23 cellular contexts compared by ENCODE assay signal in the genomic region with DNA sequence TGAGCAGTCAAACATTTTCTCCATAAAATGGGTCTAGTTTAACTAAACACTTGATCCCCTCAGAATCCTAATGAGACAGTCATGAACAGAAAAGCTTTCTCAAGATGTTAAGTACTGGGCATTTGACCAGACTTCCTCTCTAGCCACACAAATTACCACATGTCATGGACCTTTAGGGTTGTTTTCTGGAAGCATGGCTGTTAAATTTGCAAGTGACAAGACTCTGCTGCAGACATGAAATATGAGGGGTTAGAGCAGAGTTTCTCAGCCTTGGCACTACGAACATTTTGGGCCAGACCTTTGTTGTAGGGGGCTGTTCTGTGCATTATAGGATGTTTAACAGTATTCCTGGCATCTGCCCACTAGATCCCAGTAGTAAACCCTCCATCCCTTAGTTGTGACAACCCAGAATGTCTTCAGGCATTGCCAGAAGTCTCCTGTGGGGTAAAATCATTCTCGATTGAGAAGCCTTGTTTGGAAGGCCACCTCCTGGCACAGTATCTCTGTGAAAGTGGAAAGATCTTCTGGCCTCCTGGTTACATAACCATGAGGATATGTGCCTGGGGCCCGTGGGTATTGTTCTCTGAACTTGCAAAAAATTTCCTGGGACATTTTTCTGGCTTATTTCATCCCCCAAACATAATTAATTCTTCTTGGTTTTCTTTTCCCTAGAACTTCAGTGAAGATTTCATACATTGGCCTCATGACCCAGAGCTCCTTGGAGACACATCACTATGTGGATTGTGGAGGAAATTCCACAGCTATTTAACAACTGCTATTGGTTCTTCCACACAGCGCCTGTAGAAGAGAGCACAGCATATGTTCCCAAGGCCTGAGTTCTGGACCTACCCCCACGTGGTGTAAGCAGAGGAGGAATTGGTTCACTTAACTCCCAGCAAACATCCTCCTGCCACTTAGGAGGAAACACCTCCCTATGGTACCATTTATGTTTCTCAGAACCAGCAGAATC. TPM values are rescaled to one million over a fixed set of nuclear protein-coding genes. Genes with fewer than 3 reads are reported as not detected.
DNase-seq lines count a peak whose midpoint lies in the region; ATAC-seq, FAIRE-seq and TF ChIP-seq lines count a peak whose summit lies in the region.
"Had no signal": no experiment of that assay in that cellular context is flagged by ENCODE, and none has a peak within 500 bp of the region (broad histone marks: within the 10 kb centered on the region; RNA-seq: fewer than 3 reads in every experiment).

No MANE protein-coding gene starts in this region.

- intact Hi-C loops in left ventricle myocardium superior (cut with micrococcal nuclease) (no loop called here), Right ventricle myocardium superior (cut with DNase I) (no loop called here), esophagus muscularis mucosa (cut with DNase I) (loop anchor here (10.0 kb wide), 1 partner anchor 253 kb away; no protein-coding TSS in a partner anchor), aorta (cut with DNase I) (loop anchor here in 1 of 2 donors (10.0 kb wide), 1 partner anchor 197 kb away; no protein-coding TSS in a partner anchor)

- no peak for TF ChIP-seq POLR2A in esophagus muscularis mucosa (IDR thresholded peaks at IDR 0.05; ENCODE audit: low read depth)

- H3K27ac ChIP-seq in esophagus muscularis mucosa (replicated peaks in 1 of 4) (peak overlapping the region in 3 of 4 donors; percentile 3 to 10 (median 8)), aorta (ENCODE audit: low read depth in 1 of 2, low read length in 2 of 2) (peak overlapping the region in 1 of 2 donors; percentile 48)
- H3K27ac ChIP-seq: cardiac muscle cell had no signal

- peaks cover 0 to 45% (median 22%) of the 10 kb centered on the region in 4 donors for H3K36me3 ChIP-seq in esophagus muscularis mucosa
- H3K36me3 ChIP-seq in aorta (ENCODE audit: control insufficient read depth in 1 of 2, insufficient read depth in 2 of 2, low read length in 1 of 2): peaks cover 0 to 2% of the 10 kb centered on the region in 2 donors
- H3K36me3 ChIP-seq: cardiac muscle cell had no signal

- DNase-seq in left ventricle myocardium superior (no peak), Right ventricle myocardium superior (no peak), esophagus muscularis mucosa (ENCODE audit: extremely low spot score) (no peak), medulla oblongata (ENCODE audit: extremely low spot score) (peak; percentile 32), aorta (no peak), frontal cortex (ENCODE audit: low spot score in 2 of 2) (no peak)
- DNase-seq: activated CD4-positive, alpha-beta T cell treated with anti-CD3 and anti-CD28 coated beads, Interleukin-2, amount 50 U/mL, for 4 hours; activated CD8-positive, alpha-beta memory T cell treated with anti-CD3 and anti-CD28 coated beads, Interleukin-2, amount 50 U/mL, for 48 hours; activated effector memory CD4-positive, alpha-beta T cell treated with anti-CD3 and anti-CD28 coated beads, Interleukin-2, amount 50 U/mL, for 16 hours; H9; mesendoderm; MG63; naive thymus-derived CD4-positive, alpha-beta T cell; NCI-H1417 treated with DMSO at 0.1 percent for 48 hours; NCI-H2171; NCI-H69; stimulated activated CD8-positive, alpha-beta memory T cell treated with anti-CD3 and anti-CD28 coated beads, Interleukin-4, amount 100 ng/mL, for 48 hours; T-helper 9 cell had no signal

- no peak for TF ChIP-seq CTCF in esophagus muscularis mucosa (IDR thresholded peaks at IDR 0.05)

- TF ChIP-seq EP300 in esophagus muscularis mucosa (IDR thresholded peaks at IDR 0.05): no peak

- H3K4me3 ChIP-seq in esophagus muscularis mucosa (no peak overlapping the region), aorta (ENCODE audit: low read length in 2 of 2) (no peak overlapping the region)
- H3K4me3 ChIP-seq: cardiac muscle cell, MG63 had no signal

- ATAC-seq in left ventricle myocardium superior (peak; percentile 11), Right ventricle myocardium superior (ENCODE audit: poor library complexity) (no peak), aorta (ENCODE audit: low FRiP score) (peak; percentile 43), HG03457 (IDR thresholded peaks at IDR 0.05; ENCODE audit: unreplicated experiment) (no peak), GM18498 (IDR thresholded peaks at IDR 0.05; ENCODE audit: unreplicated experiment) (no peak)
- ATAC-seq: naive thymus-derived CD4-positive, alpha-beta T cell had no signal

- 45% methylated on average over 5 of the region's 5 CpGs for WGBS in esophagus muscularis mucosa
- WGBS in aorta, 2 donors: 12 to 21% methylated on average over 5 of the region's 5 CpGs

- H3K9me3 ChIP-seq in esophagus muscularis mucosa: no peaks in the 10 kb centered on the region
- H3K9me3 ChIP-seq in aorta (ENCODE audit: control insufficient read depth, low read length): no peaks in the 10 kb centered on the region
- H3K9me3 ChIP-seq: MG63 had no signal

- peaks cover 17 to 30% (median 19%) of the 10 kb centered on the region in 4 donors for H3K4me1 ChIP-seq in esophagus muscularis mucosa
- H3K4me1 ChIP-seq in aorta (ENCODE audit: control insufficient read depth in 1 of 2, insufficient read depth in 2 of 2, low read length in 2 of 2): no peaks in the 10 kb centered on the region

- H3K27me3 ChIP-seq in esophagus muscularis mucosa: no peaks in the 10 kb centered on the region
- H3K27me3 ChIP-seq in aorta (ENCODE audit: control insufficient read depth in 1 of 2, insufficient read depth in 2 of 2, low read length in 1 of 2): no peaks in the 10 kb centered on the region
- H3K27me3 ChIP-seq: MG63 had no signal

- no peak for FAIRE-seq in frontal cortex (lab: Jason Lieb, UNC)
- FAIRE-seq: A204.1 had no signal

RNA-seq across cellular contexts. Expression of a gene that starts 4.3 kb away (rescaled TPM):
- total RNA-seq in left ventricle myocardium superior (46.8 TPM), Right ventricle myocardium superior (42.5 TPM), esophagus muscularis mucosa (10 to 100 TPM; 68.6 to 98.8 (median 72.0) TPM), aorta (10 to 100 TPM; 56.3 to 70.0 TPM), frontal cortex (59.1 TPM)
- 100 to 1,000 TPM in 1 of 2 donors, 10 to 100 TPM in 1; 68.9 to 220 TPM for polyA plus RNA-seq in aorta

RNA-seq across cellular contexts. Expression of a gene that starts 36.5 kb away (rescaled TPM):
- 0.25 TPM for total RNA-seq in left ventricle myocardium superior
- total RNA-seq in Right ventricle myocardium superior: not detected
- total RNA-seq in esophagus muscularis mucosa: not detected
- not detected for total RNA-seq in aorta
- polyA plus RNA-seq in aorta: not detected
- 0.82 TPM for total RNA-seq in frontal cortex
- total RNA-seq: naive thymus-derived CD4-positive, alpha-beta T cell; ureter had no signal
- polyA plus RNA-seq: naive thymus-derived CD4-positive, alpha-beta T cell had no signal

Comparison
In these comparisons a context has a peak if more than half of its experiments do, and no peak if none do; other contexts are left out.
1. ATAC-seq: peak in left ventricle myocardium superior (single experiment) and aorta (single experiment); none in Right ventricle myocardium superior (single experiment), HG03457 (single experiment) and GM18498 (single experiment).